In the genomic region with DNA sequence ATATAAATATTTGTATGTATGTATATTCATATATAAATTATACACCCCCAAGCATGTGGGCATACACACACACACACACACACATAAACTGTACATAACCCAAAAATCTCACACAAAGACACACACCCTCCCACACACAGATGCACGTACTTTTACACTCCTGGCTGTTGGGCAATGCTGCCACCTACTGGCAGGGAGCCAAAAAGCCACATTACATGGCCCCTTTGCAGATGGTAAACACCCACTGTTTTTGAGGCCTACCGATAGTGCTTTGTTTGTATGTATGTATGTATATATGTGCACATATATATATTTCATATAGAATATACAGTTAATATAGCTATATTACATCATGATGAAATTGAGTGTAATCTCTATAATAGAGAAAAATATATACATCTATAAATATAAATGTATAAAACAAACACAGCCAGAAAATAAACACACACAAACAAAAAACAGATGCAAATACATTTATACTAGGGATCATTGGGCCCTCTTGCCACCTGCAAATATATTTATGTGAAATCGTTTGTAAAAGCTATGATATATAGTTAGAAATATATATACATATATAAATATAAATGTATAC, we compare ENCODE assay signal across 8 cellular contexts.
DNase-seq lines count a peak whose midpoint lies in the region; ATAC-seq and TF ChIP-seq lines count a peak whose summit lies in the region.

No MANE protein-coding gene starts in this region.

- no peak overlapping the region for H3K27ac Mint-ChIP-seq in natural killer cell
- H3K27ac Mint-ChIP-seq in stimulated activated memory B cell treated with anti-CD40 and anti-IgM and Interleukin-4, amounts not matched to agents 10 μg/mL and 1 μg/mL and 100 μg/mL, for 72 hours, result no peak overlapping the region

- peak; percentile 86 for ATAC-seq in esophagus mucosa
- peak; percentile 89 to 99 (median 99) for ATAC-seq in natural killer cell
- ATAC-seq in stimulated activated memory B cell treated with anti-CD40 and anti-IgM and Interleukin-4, amounts not matched to agents 10 μg/mL and 1 μg/mL and 100 μg/mL, for 72 hours, result peak; percentile 88

- H3K36me3 Mint-ChIP-seq in natural killer cell, result no peaks in the 10 kb centered on the region
- no peaks in the 10 kb centered on the region for H3K36me3 Mint-ChIP-seq in stimulated activated memory B cell treated with anti-CD40 and anti-IgM and Interleukin-4, amounts not matched to agents 10 μg/mL and 1 μg/mL and 100 μg/mL, for 72 hours

- H3K4me1 ChIP-seq in NT2/D1 (ENCODE audit: insufficient read depth, insufficient read length), result no peaks in the 10 kb centered on the region

- H3K36me3 ChIP-seq in NT2/D1 (ENCODE audit: insufficient read depth, insufficient read length, low read length), result no peaks in the 10 kb centered on the region

- H3K27me3 Mint-ChIP-seq in natural killer cell (ENCODE audit: low read depth in 2 of 2), result peaks cover 0 to 6% of the 10 kb centered on the region in 2 donors
- no peaks in the 10 kb centered on the region for H3K27me3 Mint-ChIP-seq in stimulated activated memory B cell treated with anti-CD40 and anti-IgM and Interleukin-4, amounts not matched to agents 10 μg/mL and 1 μg/mL and 100 μg/mL, for 72 hours

- H3K4me1 Mint-ChIP-seq in natural killer cell, result peaks cover 0 to 5% of the 10 kb centered on the region in 2 donors
- H3K4me1 Mint-ChIP-seq in stimulated activated memory B cell treated with anti-CD40 and anti-IgM and Interleukin-4, amounts not matched to agents 10 μg/mL and 1 μg/mL and 100 μg/mL, for 72 hours, result peaks cover 7% of the 10 kb centered on the region

- H3K27me3 ChIP-seq in HL-60 (ENCODE audit: insufficient read depth, poor library complexity, severe bottlenecking) (peaks cover 2% of the 10 kb centered on the region), NT2/D1 (ENCODE audit: insufficient read depth, insufficient read length) (no peaks in the 10 kb centered on the region)

- no peaks in the 10 kb centered on the region for H3K9me3 Mint-ChIP-seq in natural killer cell
- no peaks in the 10 kb centered on the region for H3K9me3 Mint-ChIP-seq in stimulated activated memory B cell treated with anti-CD40 and anti-IgM and Interleukin-4, amounts not matched to agents 10 μg/mL and 1 μg/mL and 100 μg/mL, for 72 hours

- DNase-seq in D341Med (ENCODE audit: low spot score) (peak; percentile 76), GM20000 (ENCODE audit: low spot score) (peak; percentile 55), HL-60 (ENCODE audit: low read depth in 1 of 2, low spot score in 1 of 2) (peak; percentile 50 to 80), NT2/D1 (ENCODE audit: low read depth, low spot score) (peak; percentile 77), natural killer cell (peak; percentile 74)
- peak; percentile 82 for DNase-seq in activated CD8-positive, alpha-beta memory T cell treated with anti-CD3 and anti-CD28 coated beads, Interleukin-2, amount 50 U/mL, for 4 hours

- H3K9ac ChIP-seq in NT2/D1 (ENCODE audit: insufficient read length, low read depth), result no peak overlapping the region

- no peak overlapping the region for H3K4me3 ChIP-seq in HL-60 (replicated peaks; ENCODE audit: insufficient read depth, low read length)
- no peak overlapping the region for H3K4me3 ChIP-seq in NT2/D1 (ENCODE audit: insufficient read length, low read depth)

- no peak overlapping the region for H3K27ac ChIP-seq in HL-60 (replicated peaks)

- peak; percentile 95 for TF ChIP-seq CTCF in GM20000 (IDR thresholded peaks at IDR 0.05; ENCODE audit: extremely low read depth, missing control alignments)
- TF ChIP-seq CTCF in HL-60 (IDR thresholded peaks at IDR 0.05; ENCODE audit: insufficient read depth, low read length), result peak; percentile 43
- TF ChIP-seq CTCF in natural killer cell (IDR thresholded peaks at IDR 0.05), result peak; percentile 92

- intact Hi-C loops in natural killer cell (cut with micrococcal nuclease), result loop anchor here (1.0 to 2.0 kb wide), 2 partner anchors 136 to 470 kb away; no protein-coding TSS in a partner anchor

- no peak overlapping the region for H3K4me3 Mint-ChIP-seq in natural killer cell
- no peak overlapping the region for H3K4me3 Mint-ChIP-seq in stimulated activated memory B cell treated with anti-CD40 and anti-IgM and Interleukin-4, amounts not matched to agents 10 μg/mL and 1 μg/mL and 100 μg/mL, for 72 hours

- H3K9me3 ChIP-seq in NT2/D1 (ENCODE audit: insufficient read depth, low read length), result no peaks in the 10 kb centered on the region

Comparison
In these comparisons a context has a peak if more than half of its experiments do, and no peak if none do; other contexts are left out.
1. CTCF ChIP-seq: peak in every context shown above with its lines; median percentile 95 in GM20000; 92 in natural killer cell; 43 in HL-60.